24 cellular contexts compared by ENCODE assay signal in the genomic region with DNA sequence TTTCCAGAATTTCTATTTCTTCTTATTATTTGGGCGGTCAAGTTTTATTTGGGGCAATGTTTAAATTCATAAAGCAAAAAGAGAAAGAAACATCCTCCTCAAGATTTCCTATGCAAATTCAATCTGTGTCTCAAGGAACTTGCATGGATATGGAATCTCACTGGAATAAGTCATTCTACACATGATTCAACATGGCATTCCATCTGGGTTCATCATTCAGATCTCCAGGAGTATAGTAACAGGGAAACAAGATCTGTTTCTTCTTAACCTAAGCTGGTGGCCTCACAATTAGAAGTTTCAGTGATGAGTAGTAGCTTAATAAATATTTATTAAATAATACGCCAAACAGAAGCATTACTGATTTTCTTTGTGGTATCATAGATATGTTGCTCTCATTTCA. TPM values are rescaled to one million over a fixed set of nuclear protein-coding genes. Genes with fewer than 3 reads are reported as not detected.
DNase-seq lines count a peak whose midpoint lies in the region; ATAC-seq, FAIRE-seq and TF ChIP-seq lines count a peak whose summit lies in the region.
"Had no signal": no experiment of that assay in that cellular context is flagged by ENCODE, and none has a peak within 500 bp of the region (broad histone marks: within the 10 kb centered on the region; RNA-seq: fewer than 3 reads in every experiment).

No MANE protein-coding gene starts in this region.

- no peak overlapping the region for H3K9ac ChIP-seq in mammary epithelial cell (ENCODE audit: insufficient read depth, low read length)
- H3K9ac ChIP-seq in astrocyte (ENCODE audit: low read length), result no peak overlapping the region

- no peaks in the 10 kb centered on the region for H3K27me3 Mint-ChIP-seq in astrocyte (ENCODE audit: low read depth, unreplicated experiment)
- H3K27me3 Mint-ChIP-seq: activated CD8-positive, alpha-beta memory T cell treated with anti-CD3 and anti-CD28 coated beads, Interleukin-2, amount 10 ng/mL, durations not matched to agents 7 days and 5 days; CD4-positive, CD25-positive, alpha-beta regulatory T cell; central memory CD8-positive, alpha-beta T cell had no signal

- H3K36me3 ChIP-seq in mammary epithelial cell (ENCODE audit: insufficient read depth, low read length) (no peaks in the 10 kb centered on the region), breast epithelium (peaks cover 3% of the 10 kb centered on the region), astrocyte (ENCODE audit: insufficient read depth, low read length) (no peaks in the 10 kb centered on the region)
- H3K36me3 ChIP-seq: esophagus squamous epithelium, prostate gland had no signal

- intact Hi-C loops in mammary epithelial cell (cut with micrococcal nuclease), result no loop called here
- intact Hi-C loops in breast epithelium (cut with DNase I; ENCODE audit: low total_unique reads), result no loop called here

- H4K20me1 ChIP-seq in mammary epithelial cell (ENCODE audit: insufficient read depth, low read length) (no peaks in the 10 kb centered on the region), astrocyte (ENCODE audit: insufficient read depth, low read length) (no peaks in the 10 kb centered on the region)

- H3K4me1 ChIP-seq in mammary epithelial cell (ENCODE audit: insufficient read depth, low read length) (no peaks in the 10 kb centered on the region), breast epithelium (no peaks in the 10 kb centered on the region), astrocyte (ENCODE audit: insufficient read depth, low read length) (no peaks in the 10 kb centered on the region)
- H3K4me1 ChIP-seq: esophagus squamous epithelium, prostate gland had no signal

- CTCF ChIA-PET in mammary epithelial cell (lab: Charles Lee; ENCODE audit: low non-redundant PET), result no interaction called here

- peak; percentile 51 for DNase-seq in mammary epithelial cell
- no peak for DNase-seq in breast epithelium (ENCODE audit: low spot score in 2 of 2)
- DNase-seq in astrocyte (ENCODE audit: low read depth), result peak; percentile 50
- peak; percentile 23 for DNase-seq in fibroblast of villous mesenchyme (ENCODE audit: low read depth)
- peak; percentile 37 for DNase-seq in stromal cell of bone marrow (ENCODE audit: low read depth)
- DNase-seq in GM19240 (ENCODE audit: insufficient read length, low spot score), result no peak
- DNase-seq in effector CD8-positive, alpha-beta T cell (lab: John Stamatoyannopoulos, UW), result no peak
- DNase-seq: activated CD4-positive, alpha-beta T cell treated with anti-CD3 and anti-CD28 coated beads for 48 hours; activated CD8-positive, alpha-beta memory T cell treated with anti-CD3 and anti-CD28 coated beads, Interleukin-2, amount 10 ng/mL, durations not matched to agents 7 days and 5 days; CD4-positive, CD25-positive, alpha-beta regulatory T cell; esophagus squamous epithelium; KG1; midbrain; NCI-H2029; NCI-H510A; stimulated activated CD4-positive, alpha-beta T cell treated with anti-CD3 and anti-CD28 coated beads, Interleukin-4, amount 100 ng/mL, for 4 hours had no signal

- H3K79me2 ChIP-seq in mammary epithelial cell (ENCODE audit: insufficient read depth, low read length), result no peaks in the 10 kb centered on the region
- no peaks in the 10 kb centered on the region for H3K79me2 ChIP-seq in astrocyte (ENCODE audit: insufficient read depth, low read length)

- dilution Hi-C loops in mammary epithelial cell (cut with HindIII; ENCODE audit: low sequenced_read_pairs), result no loop called here

- no peak overlapping the region for H3K4me3 ChIP-seq in mammary epithelial cell (replicated peaks in 1 of 3; ENCODE audit: insufficient read depth in 1 of 3, low read depth in 2 of 3, low read length in 3 of 3)
- no peak overlapping the region for H3K4me3 ChIP-seq in breast epithelium
- H3K4me3 ChIP-seq in astrocyte (ENCODE audit: insufficient read depth, low read depth, low read length), result no peak overlapping the region
- no peak overlapping the region for H3K4me3 ChIP-seq in fibroblast of villous mesenchyme (ENCODE audit: low read depth, low read length)
- H3K4me3 ChIP-seq: esophagus squamous epithelium, prostate gland, smooth muscle cell had no signal

- no peak for ATAC-seq in HG03175 (IDR thresholded peaks at IDR 0.05; ENCODE audit: unreplicated experiment)
- ATAC-seq: activated CD8-positive, alpha-beta memory T cell treated with anti-CD3 and anti-CD28 coated beads, Interleukin-2, amount 10 ng/mL, durations not matched to agents 7 days and 5 days had no signal

- H3K4me2 ChIP-seq in mammary epithelial cell (ENCODE audit: insufficient read depth, low read depth, low read length) (no peak overlapping the region), astrocyte (ENCODE audit: low read length) (no peak overlapping the region)
- H3K4me2 ChIP-seq: smooth muscle cell had no signal

- TF ChIP-seq POLR2A in breast epithelium (IDR thresholded peaks at IDR 0.05), result no peak

- no peak overlapping the region for H2AFZ ChIP-seq in mammary epithelial cell (ENCODE audit: low read depth, low read length)
- no peak overlapping the region for H2AFZ ChIP-seq in astrocyte (ENCODE audit: low read depth, low read length)

- no peaks in the 10 kb centered on the region for H3K27me3 ChIP-seq in mammary epithelial cell (ENCODE audit: insufficient read depth, low read length)
- peaks cover 0 to 4% of the 10 kb centered on the region in 2 donors for H3K27me3 ChIP-seq in breast epithelium
- H3K27me3 ChIP-seq in astrocyte (ENCODE audit: insufficient read depth, low read length), result no peaks in the 10 kb centered on the region
- H3K27me3 ChIP-seq: esophagus squamous epithelium had no signal

- no peaks in the 10 kb centered on the region for H3K36me3 Mint-ChIP-seq in astrocyte (ENCODE audit: low read depth, unreplicated experiment)
- H3K36me3 Mint-ChIP-seq: activated CD8-positive, alpha-beta memory T cell treated with anti-CD3 and anti-CD28 coated beads, Interleukin-2, amount 10 ng/mL, durations not matched to agents 7 days and 5 days; CD4-positive, CD25-positive, alpha-beta regulatory T cell had no signal

- no peaks in the 10 kb centered on the region for H3K4me1 Mint-ChIP-seq in astrocyte (ENCODE audit: low read depth, unreplicated experiment)
- H3K4me1 Mint-ChIP-seq: activated CD8-positive, alpha-beta memory T cell treated with anti-CD3 and anti-CD28 coated beads, Interleukin-2, amount 10 ng/mL, durations not matched to agents 7 days and 5 days; CD4-positive, CD25-positive, alpha-beta regulatory T cell; central memory CD8-positive, alpha-beta T cell had no signal

- H3K4me3 Mint-ChIP-seq in astrocyte (ENCODE audit: unreplicated experiment), result no peak overlapping the region
- H3K4me3 Mint-ChIP-seq: activated CD8-positive, alpha-beta memory T cell treated with anti-CD3 and anti-CD28 coated beads, Interleukin-2, amount 10 ng/mL, durations not matched to agents 7 days and 5 days; CD4-positive, CD25-positive, alpha-beta regulatory T cell; central memory CD8-positive, alpha-beta T cell had no signal

- no peaks in the 10 kb centered on the region for H3K9me3 Mint-ChIP-seq in astrocyte (ENCODE audit: unreplicated experiment)
- H3K9me3 Mint-ChIP-seq: activated T-helper 2 cell treated with anti-CD3 and anti-CD28 coated beads, Interferon-gamma antibody, Interleukin-2, Interleukin-4, amounts not matched to agents 10 μg/mL and 5 μg/mL and 100 μg/mL, durations not matched to agents 14 hours and 24 hours and 36 hours; CD4-positive, CD25-positive, alpha-beta regulatory T cell; central memory CD8-positive, alpha-beta T cell had no signal

- in situ Hi-C loops in mammary epithelial cell (cut with MboI; ENCODE audit: low sequenced_read_pairs in 2 of 2), result no loop called here

- no peak for TF ChIP-seq CTCF in mammary epithelial cell (conservative IDR thresholded peaks at IDR 0.05 in 1 of 2, IDR thresholded peaks at IDR 0.05 in 1 of 2; ENCODE audit: extremely low read depth in 1 of 2, insufficient read depth in 1 of 2, low read depth in 1 of 2, low read length in 2 of 2)
- TF ChIP-seq CTCF in breast epithelium (IDR thresholded peaks at IDR 0.05), result no peak
- TF ChIP-seq CTCF in astrocyte (IDR thresholded peaks at IDR 0.05; ENCODE audit: insufficient read depth, low read depth, low read length), result no peak
- TF ChIP-seq CTCF in fibroblast of villous mesenchyme (IDR thresholded peaks at IDR 0.05; ENCODE audit: insufficient read depth, low read depth, low read length), result no peak

- BruUV-seq in mammary epithelial cell (replicated peaks; lab: Mats Ljungman, UMichigan), result no TSS peak

- FAIRE-seq in astrocyte (lab: Jason Lieb, UNC), result peak; percentile 94

- no peak overlapping the region for H3K27ac Mint-ChIP-seq in astrocyte (ENCODE audit: unreplicated experiment)
- H3K27ac Mint-ChIP-seq: activated CD8-positive, alpha-beta memory T cell treated with anti-CD3 and anti-CD28 coated beads, Interleukin-2, amount 10 ng/mL, durations not matched to agents 7 days and 5 days; activated T-helper 2 cell treated with anti-CD3 and anti-CD28 coated beads, Interferon-gamma antibody, Interleukin-2, Interleukin-4, amounts not matched to agents 10 μg/mL and 5 μg/mL and 100 μg/mL, durations not matched to agents 14 hours and 24 hours and 36 hours; CD4-positive, CD25-positive, alpha-beta regulatory T cell had no signal

- no peak overlapping the region for H3K27ac ChIP-seq in mammary epithelial cell (ENCODE audit: insufficient read depth, low read depth, low read length)
- H3K27ac ChIP-seq in breast epithelium, result no peak overlapping the region
- no peak overlapping the region for H3K27ac ChIP-seq in astrocyte (ENCODE audit: low read depth, low read length)
- H3K27ac ChIP-seq: 22Rv1, esophagus squamous epithelium, prostate gland had no signal

- H3K9me3 ChIP-seq in mammary epithelial cell (replicated peaks; ENCODE audit: insufficient read depth, low read length), result no peaks in the 10 kb centered on the region
- H3K9me3 ChIP-seq in breast epithelium, result no peaks in the 10 kb centered on the region
- H3K9me3 ChIP-seq in astrocyte (ENCODE audit: insufficient read depth, low read depth, low read length), result no peaks in the 10 kb centered on the region
- H3K9me3 ChIP-seq: esophagus squamous epithelium, prostate gland had no signal

- WGBS in mammary epithelial cell (ENCODE audit: low coverage, missing lambda C conversion rate), result 95% methylated on average over 2 of the region's 2 CpGs

RNA-seq across cellular contexts. Expression of gene KLHL34, which starts 19.8 kb away (rescaled TPM):
- not detected for total RNA-seq in mammary epithelial cell
- polyA plus RNA-seq in mammary epithelial cell, result not detected
- not detected for polyA minus RNA-seq in mammary epithelial cell
- total RNA-seq in breast epithelium, result under 1 TPM in 1 of 3 donors, not detected in 2; 0.32 TPM
- not detected in 2 replicates for total RNA-seq in astrocyte
- not detected in 2 replicates for total RNA-seq in fibroblast of villous mesenchyme
- total RNA-seq: smooth muscle cell, urinary bladder had no signal
- polyA plus RNA-seq: neural cell, smooth muscle cell had no signal

Comparison
In these comparisons a context has a peak if more than half of its experiments do, and no peak if none do; other contexts are left out.
1. DNase-seq: peak in mammary epithelial cell (single experiment), astrocyte (single experiment), fibroblast of villous mesenchyme (single experiment) and stromal cell of bone marrow (single experiment); none in breast epithelium (0 of 2), GM19240 (single experiment) and effector CD8-positive, alpha-beta T cell (single experiment).